18 cellular contexts compared by ENCODE assay signal in genomic region chr10:46558141-46558410, GRCh38. TPM values are rescaled to one million over a fixed set of nuclear protein-coding genes. Genes with fewer than 3 reads are reported as not detected.
DNase-seq lines count a peak whose midpoint lies in the region; ATAC-seq and TF ChIP-seq lines count a peak whose summit lies in the region.
"Had no signal": no experiment of that assay in that cellular context is flagged by ENCODE, and none has a peak within 500 bp of the region (broad histone marks: within the 10 kb centered on the region; RNA-seq: fewer than 3 reads in every experiment).

No MANE protein-coding gene starts in this region.

- CTCF ChIA-PET in Panc1 (lab: Charles Lee) = interaction anchor here (0.6 to 0.8 kb wide), 2 partner anchors 13 to 40 kb away, joined by 3 to 6 read pairs; no protein-coding TSS in a partner anchor

- in situ Hi-C loops in Panc1 (cut with HindIII; ENCODE audit: low pct_unique_long_range_greater_than_20kb, low sequenced_read_pairs) = no loop called here

- TF ChIP-seq CTCF in natural killer cell (IDR thresholded peaks at IDR 0.05) (no peak), Panc1 (IDR thresholded peaks at IDR 0.05) (no peak), mesothelial cell of epicardium (IDR thresholded peaks at IDR 0.05; ENCODE audit: unreplicated experiment) (no peak), chondrocyte (IDR thresholded peaks at IDR 0.05) (no peak)

- H3K4me1 ChIP-seq in Panc1 (ENCODE audit: control insufficient read depth, insufficient read depth, low read length) (peaks cover 24% of the 10 kb centered on the region), Karpas-422 (ENCODE audit: low read length) (no peaks in the 10 kb centered on the region)

- H3K4me3 ChIP-seq in Panc1 (ENCODE audit: low read depth in 2 of 2, low read length in 2 of 2) (no peak overlapping the region), Karpas-422 (ENCODE audit: low read length) (no peak overlapping the region)
- H3K4me3 ChIP-seq: SJSA1 had no signal

- no peaks in the 10 kb centered on the region for H3K36me3 ChIP-seq in Panc1 (ENCODE audit: control insufficient read depth, insufficient read depth, low read length)
- H3K36me3 ChIP-seq in Karpas-422 (ENCODE audit: insufficient read depth, low read length) = no peaks in the 10 kb centered on the region
- H3K36me3 ChIP-seq: SJSA1 had no signal

- POLR2A ChIA-PET in Panc1 (lab: Charles Lee) = interaction anchor here (0.5 kb wide), 1 partner anchor 1770 kb away, joined by 3 read pairs; no protein-coding TSS in a partner anchor

- no peak overlapping the region for H3K4me3 Mint-ChIP-seq in natural killer cell
- H3K4me3 Mint-ChIP-seq in natural killer cell treated with Interleukin-12 subunit alpha and Interleukin-12 subunit beta and Interleukin-15 and Interleukin-18, amount 100 ng/mL, for 72 hours = no peak overlapping the region
- H3K4me3 Mint-ChIP-seq in mesothelial cell of epicardium = peak overlapping the region; percentile 81
- no peak overlapping the region for H3K4me3 Mint-ChIP-seq in chondrocyte (ENCODE audit: unreplicated experiment)

- H3K9ac ChIP-seq in Karpas-422 (ENCODE audit: low read length) = no peak overlapping the region

- H3K9me2 ChIP-seq in Karpas-422 (replicated peaks; ENCODE audit: insufficient read depth, low read length) = no peaks in the 10 kb centered on the region

- no peak overlapping the region for H3K27ac Mint-ChIP-seq in natural killer cell
- no peak overlapping the region for H3K27ac Mint-ChIP-seq in natural killer cell treated with Interleukin-12 subunit alpha and Interleukin-12 subunit beta and Interleukin-15 and Interleukin-18, amount 100 ng/mL, for 72 hours
- H3K27ac Mint-ChIP-seq in mesothelial cell of epicardium = no peak overlapping the region
- no peak overlapping the region for H3K27ac Mint-ChIP-seq in chondrocyte (ENCODE audit: unreplicated experiment)

- no peaks in the 10 kb centered on the region; the same call in 1 of the 2 replicates for H3K27me3 ChIP-seq in Panc1 (ENCODE audit: control insufficient read depth, insufficient read depth, low read length)
- no peaks in the 10 kb centered on the region for H3K27me3 ChIP-seq in Karpas-422 (ENCODE audit: low read length)

- no peaks in the 10 kb centered on the region for H3K79me2 ChIP-seq in Karpas-422 (ENCODE audit: low read length)

- ATAC-seq in natural killer cell (no peak), Panc1 (peak; percentile 1; the same call in 1 of the 2 replicates), GM21737 (IDR thresholded peaks at IDR 0.05; ENCODE audit: unreplicated experiment) (no peak)
- ATAC-seq in natural killer cell treated with Interleukin-12 subunit alpha and Interleukin-12 subunit beta and Interleukin-15 and Interleukin-18, amount 100 ng/mL, for 72 hours = no peak

- H3K9me3 ChIP-seq in Panc1 (ENCODE audit: control insufficient read depth, insufficient read depth, low read depth, low read length) (no peaks in the 10 kb centered on the region), Karpas-422 (ENCODE audit: low read length) (no peaks in the 10 kb centered on the region)

- intact Hi-C loops in natural killer cell (cut with micrococcal nuclease) (no loop called here), Panc1 (cut with micrococcal nuclease; ENCODE audit: unreplicated experiment) (no loop called here)

- no peaks in the 10 kb centered on the region for H4K20me1 ChIP-seq in Karpas-422 (ENCODE audit: insufficient read depth, low read depth, low read length)

- H3K4me2 ChIP-seq in Karpas-422 (ENCODE audit: low read depth, low read length, poor library complexity, severe bottlenecking) = no peak overlapping the region

- DNase-seq in natural killer cell (peak; percentile 12), Panc1 (ENCODE audit: low read depth, low spot score) (no peak), mesothelial cell of epicardium (ENCODE audit: low spot score in 2 of 2, unreplicated experiment in 2 of 2) (no peak), Karpas-422 (no peak), chondrocyte (ENCODE audit: low spot score) (no peak)
- DNase-seq in natural killer cell treated with Interleukin-12 subunit alpha and Interleukin-12 subunit beta and Interleukin-15 and Interleukin-18, amount 100 ng/mL, for 72 hours (ENCODE audit: low spot score) = no peak
- DNase-seq: ACHN; DMS 273 treated with DMSO at 0.1 percent for 48 hours; EL; HCEC 1CT; NCI-H1092 treated with DMSO at 0.1 percent for 48 hours; NCI-H1694; NK-92 treated with Interleukin-12 subunit alpha and Interleukin-12 subunit beta, amount 100 ng/mL, for 24 hours; OCI-M1 had no signal

- peaks cover 5 to 17% of the 10 kb centered on the region in 2 donors for H3K4me1 Mint-ChIP-seq in natural killer cell
- H3K4me1 Mint-ChIP-seq in natural killer cell treated with Interleukin-12 subunit alpha and Interleukin-12 subunit beta and Interleukin-15 and Interleukin-18, amount 100 ng/mL, for 72 hours (ENCODE audit: low read depth in 2 of 2) = peaks cover 0 to 2% of the 10 kb centered on the region in 2 donors
- H3K4me1 Mint-ChIP-seq in mesothelial cell of epicardium = peaks cover 8% of the 10 kb centered on the region
- H3K4me1 Mint-ChIP-seq in chondrocyte (ENCODE audit: low read depth) = peaks cover 10% of the 10 kb centered on the region

- no peak overlapping the region for H2AFZ ChIP-seq in Karpas-422 (ENCODE audit: low read length)

- BruUV-seq in Panc1 (replicated peaks; lab: Mats Ljungman, UMichigan) = no TSS peak

- H3K27ac ChIP-seq in Panc1 (ENCODE audit: low read length) (peak overlapping the region; percentile 52), Karpas-422 (ENCODE audit: low read length) (no peak overlapping the region)
- H3K27ac ChIP-seq: RWPE1, SJSA1 had no signal

- H3K9me3 Mint-ChIP-seq in natural killer cell (no peaks in the 10 kb centered on the region), mesothelial cell of epicardium (no peaks in the 10 kb centered on the region), chondrocyte (ENCODE audit: low read depth) (no peaks in the 10 kb centered on the region)
- no peaks in the 10 kb centered on the region for H3K9me3 Mint-ChIP-seq in natural killer cell treated with Interleukin-12 subunit alpha and Interleukin-12 subunit beta and Interleukin-15 and Interleukin-18, amount 100 ng/mL, for 72 hours

- no peaks in the 10 kb centered on the region for H3K36me3 Mint-ChIP-seq in natural killer cell
- no peaks in the 10 kb centered on the region for H3K36me3 Mint-ChIP-seq in natural killer cell treated with Interleukin-12 subunit alpha and Interleukin-12 subunit beta and Interleukin-15 and Interleukin-18, amount 100 ng/mL, for 72 hours
- H3K36me3 Mint-ChIP-seq in mesothelial cell of epicardium = no peaks in the 10 kb centered on the region
- H3K36me3 Mint-ChIP-seq in chondrocyte (ENCODE audit: low read depth) = no peaks in the 10 kb centered on the region

- H3K27me3 Mint-ChIP-seq in natural killer cell (ENCODE audit: low read depth in 2 of 2) = peaks cover 0 to 7% of the 10 kb centered on the region in 2 donors
- H3K27me3 Mint-ChIP-seq in natural killer cell treated with Interleukin-12 subunit alpha and Interleukin-12 subunit beta and Interleukin-15 and Interleukin-18, amount 100 ng/mL, for 72 hours = peaks cover 0 to 3% of the 10 kb centered on the region in 2 donors
- H3K27me3 Mint-ChIP-seq in mesothelial cell of epicardium (ENCODE audit: low read depth) = peaks cover 6% of the 10 kb centered on the region
- peaks cover 9% of the 10 kb centered on the region for H3K27me3 Mint-ChIP-seq in chondrocyte (ENCODE audit: low read depth)

RNA-seq across cellular contexts. Expression of gene GPRIN2, which starts 1.6 kb away (rescaled TPM):
- not detected for total RNA-seq in natural killer cell
- total RNA-seq in natural killer cell treated with Interleukin-12 subunit alpha and Interleukin-12 subunit beta and Interleukin-15 and Interleukin-18, amount 100 ng/mL, for 72 hours = not detected
- total RNA-seq in Panc1 (2021; ENCODE audit: unreplicated experiment) = 12.9 TPM
- polyA plus RNA-seq in Panc1 (2012; ENCODE audit: insufficient read length) = 10.6 TPM
- 19.6 to 20.7 TPM (median 20.3 TPM) in 3 replicates for total RNA-seq in mesothelial cell of epicardium
- not detected in 2 replicates for total RNA-seq in Karpas-422 (2014; rRNA removed; shearing (Covaris generic); ENCODE audit: low replicate concordance)
- 5.4 to 12.3 TPM (median 5.7 TPM) in 3 replicates for total RNA-seq in chondrocyte
- total RNA-seq: HT1080 had no signal

RNA-seq across cellular contexts. Expression of gene SYT15, which starts 20.9 kb away (rescaled TPM):
- total RNA-seq in natural killer cell = 1 to 10 TPM in 2 of 3 donors, under 1 TPM in 1; 1.00 to 2.0 (median 1.1) TPM
- 1 to 10 TPM in 1 of 2 donors, under 1 TPM in 1; 0.81 to 1.9 TPM for total RNA-seq in natural killer cell treated with Interleukin-12 subunit alpha and Interleukin-12 subunit beta and Interleukin-15 and Interleukin-18, amount 100 ng/mL, for 72 hours
- total RNA-seq in Panc1 (2021; ENCODE audit: unreplicated experiment) = 0.28 TPM
- 1.0 TPM for polyA plus RNA-seq in Panc1 (2012; ENCODE audit: insufficient read length)
- 3.0 to 4.0 TPM (median 3.3 TPM) in 3 replicates for total RNA-seq in mesothelial cell of epicardium
- 0.60 TPM in 1 of 2 replicates, not detected in the other for total RNA-seq in Karpas-422 (2014; rRNA removed; shearing (Covaris generic); ENCODE audit: low replicate concordance)
- total RNA-seq in chondrocyte = 11.6 to 44.3 TPM (median 14.5 TPM) in 3 replicates
